Comparison of ENCODE assay signal across 1 cellular context in genomic region chr1:39321979-39322378, GRCh38.
A peak's percentile ranks its signal among the peaks of the same experiment; 100 is the strongest.
TF ChIP-seq lines count a peak whose summit lies in the region.

No MANE protein-coding gene starts in this region.

TF ChIP-seq in GM12878, 131 proteins besides CTCF, POLR2A, EP300 and RAD21 (continued from another document and continues in another):
- no peak for TF ChIP-seq RBBP5 (conservative IDR thresholded peaks at IDR 0.05)
- TF ChIP-seq HCFC1 (IDR thresholded peaks at IDR 0.05; ENCODE audit: low read length) = no peak
- TF ChIP-seq NFXL1 (IDR thresholded peaks at IDR 0.05; ENCODE audit: borderline replicate concordance) = no peak
- 0 out of 2 replicates have a peak, but pooled peaks have one; percentile 49 for TF ChIP-seq TCF12 (IDR thresholded peaks at IDR 0.05; ENCODE audit: low read depth, low read length)
- no peak for TF ChIP-seq CUX1 (IDR thresholded peaks at IDR 0.05; ENCODE audit: insufficient replicate concordance, low read depth, low read length)
- no peak for TF ChIP-seq MEF2A (IDR thresholded peaks at IDR 0.05; ENCODE audit: insufficient read depth, low read depth, low read length)
- no peak for TF ChIP-seq ZBED1 (IDR thresholded peaks at IDR 0.05; ENCODE audit: borderline replicate concordance)
- TF ChIP-seq HDGF (IDR thresholded peaks at IDR 0.05) = no peak
- TF ChIP-seq RB1 (IDR thresholded peaks at IDR 0.05; ENCODE audit: borderline replicate concordance) = no peak
- TF ChIP-seq ATF3 (IDR thresholded peaks at IDR 0.05; ENCODE audit: borderline replicate concordance, extremely low read depth, low read depth, low read length) = no peak
- TF ChIP-seq PRDM15 (CRISPR knock-in tag; IDR thresholded peaks at IDR 0.05) = no peak
- TF ChIP-seq SPI1 (IDR thresholded peaks at IDR 0.05; ENCODE audit: borderline replicate concordance, insufficient read depth, low read depth, low read length) = peak; percentile 10; the same call in 1 of the 2 replicates
- TF ChIP-seq STAT1 (conservative IDR thresholded peaks at IDR 0.05) = no peak
- TF ChIP-seq FOS (IDR thresholded peaks at IDR 0.05; ENCODE audit: borderline replicate concordance, extremely low read depth, insufficient read length) = no peak
- peak; percentile 78 for TF ChIP-seq MTA2 (IDR thresholded peaks at IDR 0.05; ENCODE audit: low read depth)
- peak in 1 of 2 experiments; percentile 30; a peak in 1 of 4 replicates for TF ChIP-seq BHLHE40 (IDR thresholded peaks at IDR 0.05; ENCODE audit: borderline replicate concordance in 1 of 2, low read depth in 2 of 2, low read length in 1 of 2)
- no peak for TF ChIP-seq BRCA1 (IDR thresholded peaks at IDR 0.05; ENCODE audit: low read depth, low read length)
- TF ChIP-seq CBX5 (IDR thresholded peaks at IDR 0.05; ENCODE audit: low read depth) = no peak
- peak; percentile 36; the same call in 1 of the 2 replicates for TF ChIP-seq IRF4 (IDR thresholded peaks at IDR 0.05; ENCODE audit: low read depth, low read length)
- TF ChIP-seq SMC3 (IDR thresholded peaks at IDR 0.05; ENCODE audit: borderline replicate concordance, low read length) = no peak
- no peak for TF ChIP-seq HDAC2 (IDR thresholded peaks at IDR 0.05)
- TF ChIP-seq SMAD5 (IDR thresholded peaks at IDR 0.05; ENCODE audit: low read depth) = no peak
- TF ChIP-seq ZNF622 (IDR thresholded peaks at IDR 0.05) = no peak
- no peak for TF ChIP-seq ATF7 (IDR thresholded peaks at IDR 0.05; ENCODE audit: low read depth)
- no peak for TF ChIP-seq PML (IDR thresholded peaks at IDR 0.05; ENCODE audit: low read length)
- TF ChIP-seq MXI1 (IDR thresholded peaks at IDR 0.05; ENCODE audit: low read depth, low read length) = no peak
- no peak for TF ChIP-seq ZNF592 (IDR thresholded peaks at IDR 0.05)
- no peak for TF ChIP-seq HDAC6 (IDR thresholded peaks at IDR 0.05; ENCODE audit: unreplicated experiment)
- peak; percentile 59 for TF ChIP-seq RUNX3 (IDR thresholded peaks at IDR 0.05; ENCODE audit: low read length)
- no peak for TF ChIP-seq NR2C1 (IDR thresholded peaks at IDR 0.05)
- TF ChIP-seq CHD1 (IDR thresholded peaks at IDR 0.05; ENCODE audit: low read depth, low read length) = no peak
- no peak for TF ChIP-seq CHD4 (IDR thresholded peaks at IDR 0.05)
- TF ChIP-seq MYB (IDR thresholded peaks at IDR 0.05; ENCODE audit: borderline replicate concordance, low read depth, low read length) = no peak
- no peak for TF ChIP-seq KLF5 (IDR thresholded peaks at IDR 0.05; ENCODE audit: partially characterized antibody)
- TF ChIP-seq NFYA (IDR thresholded peaks at IDR 0.05; ENCODE audit: borderline replicate concordance, low read depth, low read length) = no peak
- TF ChIP-seq FOXM1 (IDR thresholded peaks at IDR 0.05; ENCODE audit: low read depth, low read length) = no peak
- no peak for TF ChIP-seq MEF2B (IDR thresholded peaks at IDR 0.05; ENCODE audit: partially characterized antibody, poor library complexity, severe bottlenecking)
- peak in 1 of 2 experiments; percentile 27; a peak in 1 of 4 replicates for TF ChIP-seq ETV6 (conservative IDR thresholded peaks at IDR 0.05 in 1 of 2, IDR thresholded peaks at IDR 0.05 in 1 of 2; ENCODE audit: borderline replicate concordance in 1 of 2, low read depth in 1 of 2)
- TF ChIP-seq BACH1 (IDR thresholded peaks at IDR 0.05; ENCODE audit: borderline replicate concordance) = no peak
- no peak for TF ChIP-seq TARDBP (IDR thresholded peaks at IDR 0.05; ENCODE audit: borderline replicate concordance)
- no peak for TF ChIP-seq MAX (IDR thresholded peaks at IDR 0.05; ENCODE audit: low read depth, low read length)
- no peak for TF ChIP-seq ASH2L (IDR thresholded peaks at IDR 0.05; ENCODE audit: borderline replicate concordance, low read depth)
- no peak for TF ChIP-seq CHD2 (IDR thresholded peaks at IDR 0.05; ENCODE audit: borderline replicate concordance, low read depth, low read length)
- no peak for TF ChIP-seq YBX1 (IDR thresholded peaks at IDR 0.05)
- TF ChIP-seq POLR2AphosphoS2 (IDR thresholded peaks at IDR 0.05; ENCODE audit: low read depth, low read length) = no peak
- TF ChIP-seq ELK1 (IDR thresholded peaks at IDR 0.05; ENCODE audit: low read depth, low read length) = no peak
- TF ChIP-seq ATF2 (IDR thresholded peaks at IDR 0.05; ENCODE audit: low read length) = no peak
- no peak for TF ChIP-seq BCLAF1 (IDR thresholded peaks at IDR 0.05)
- TF ChIP-seq LARP7 (IDR thresholded peaks at IDR 0.05) = no peak
